Comparison of ENCODE assay signal across 18 cellular contexts in genomic region chr15:34953851-34954250, GRCh38. TPM values are rescaled to one million over a fixed set of nuclear protein-coding genes. Genes with fewer than 3 reads are reported as not detected.
DNase-seq lines count a peak whose midpoint lies in the region; ATAC-seq and TF ChIP-seq lines count a peak whose summit lies in the region.
"Had no signal": no experiment of that assay in that cellular context is flagged by ENCODE, and none has a peak within 500 bp of the region (broad histone marks: within the 10 kb centered on the region; RNA-seq: fewer than 3 reads in every experiment).

No MANE protein-coding gene starts in this region.

- H3K36me3 ChIP-seq in GM23338 (ENCODE audit: insufficient read depth) (peaks cover 31% of the 10 kb centered on the region; the same call in 1 of the 2 replicates), thyroid gland (peaks cover 0 to 7% of the 10 kb centered on the region in 2 donors)

- H2AFZ ChIP-seq in GM23338 = no peak overlapping the region

- H3K9me3 ChIP-seq in thyroid gland = no peaks in the 10 kb centered on the region
- H3K9me3 ChIP-seq: A549 had no signal

- H4K20me1 ChIP-seq in GM23338 (replicated peaks; ENCODE audit: insufficient read depth) = peaks cover 6% of the 10 kb centered on the region; the same call in 1 of the 2 replicates

- H3K4me2 ChIP-seq in GM23338 = no peak overlapping the region
- H3K4me2 ChIP-seq: A549 had no signal

- H3K4me3 ChIP-seq in GM23338 (no peak overlapping the region), thyroid gland (replicated peaks in 1 of 3) (no peak overlapping the region), dorsolateral prefrontal cortex (no peak overlapping the region)
- H3K4me3 ChIP-seq: A549 had no signal

- DNase-seq in activated T-cell treated with anti-CD3 and anti-CD28 coated beads, Interleukin-2, amount 50 U/mL, for 24 hours = no peak
- no peak for DNase-seq in activated T-cell treated with anti-CD3 and anti-CD28 coated beads, Interleukin-2, amount 50 U/mL, for 1 hour
- no peak for DNase-seq in GM23338 (ENCODE audit: low spot score)
- peak; percentile 22 for DNase-seq in iris pigment epithelial cell (ENCODE audit: low read depth)
- peak; percentile 87 to 89 for DNase-seq in thyroid gland
- no peak for DNase-seq in dorsolateral prefrontal cortex
- DNase-seq in stimulated activated CD4-positive, alpha-beta T cell treated with anti-CD3 and anti-CD28 coated beads, Interleukin-15, amount 100 ng/mL, for 24 hours = no peak
- DNase-seq: AML-193; CD8-positive, alpha-beta T cell; DMS 273 treated with DMSO at 0.1 percent for 48 hours; DMS53; DND-41; H9 had no signal

- H3K4me1 ChIP-seq in GM23338 (ENCODE audit: insufficient read depth) (no peaks in the 10 kb centered on the region), thyroid gland (peaks cover 9 to 12% of the 10 kb centered on the region in 2 donors)
- H3K4me1 ChIP-seq: A549 had no signal

- peaks cover 22% of the 10 kb centered on the region for H3K4me1 Mint-ChIP-seq in activated T-cell treated with anti-CD3 and anti-CD28 coated beads, Interleukin-2, amount 50 U/mL, for 24 hours (ENCODE audit: low read depth)
- H3K4me1 Mint-ChIP-seq in GM23338 = no peaks in the 10 kb centered on the region
- H3K4me1 Mint-ChIP-seq: H9 had no signal

- H3K27ac Mint-ChIP-seq in activated T-cell treated with anti-CD3 and anti-CD28 coated beads, Interleukin-2, amount 50 U/mL, for 24 hours = peak overlapping the region; percentile 30
- no peak overlapping the region; the same call in 1 of the 2 replicates for H3K27ac Mint-ChIP-seq in GM23338
- H3K27ac Mint-ChIP-seq: CD8-positive, alpha-beta T cell had no signal

- H3K36me3 Mint-ChIP-seq in activated T-cell treated with anti-CD3 and anti-CD28 coated beads, Interleukin-2, amount 50 U/mL, for 24 hours (ENCODE audit: low read depth) = peaks cover 70% of the 10 kb centered on the region
- H3K36me3 Mint-ChIP-seq in GM23338 (ENCODE audit: low read depth) = peaks cover 42% of the 10 kb centered on the region

- intact Hi-C loops in thyroid gland (cut with DNase I) (no loop called here), dorsolateral prefrontal cortex (cut with DNase I) (no loop called here)

- H3K79me2 ChIP-seq in GM23338 (replicated peaks; ENCODE audit: insufficient read depth) = peaks cover 16% of the 10 kb centered on the region

- H3K27ac ChIP-seq in GM23338 (ENCODE audit: low read depth) = peak overlapping the region; percentile 26; the same call in 1 of the 2 replicates
- H3K27ac ChIP-seq in thyroid gland = peak overlapping the region; percentile 51 to 61 (median 58)
- no peak overlapping the region for H3K27ac ChIP-seq in dorsolateral prefrontal cortex
- H3K27ac ChIP-seq: 22Rv1, A549, C4-2B, HL-60 had no signal

- H3F3A ChIP-seq in GM23338 (replicated peaks; ENCODE audit: low read depth) = no peaks in the 10 kb centered on the region

- no peaks in the 10 kb centered on the region for H3K9me2 ChIP-seq in GM23338 (ENCODE audit: insufficient read depth)

- H3K4me3 Mint-ChIP-seq in activated T-cell treated with anti-CD3 and anti-CD28 coated beads, Interleukin-2, amount 50 U/mL, for 24 hours = no peak overlapping the region
- no peak overlapping the region for H3K4me3 Mint-ChIP-seq in GM23338
- H3K4me3 Mint-ChIP-seq: CD8-positive, alpha-beta T cell; H9 had no signal

- H3K27me3 ChIP-seq in GM23338 (ENCODE audit: insufficient read depth) (no peaks in the 10 kb centered on the region), thyroid gland (no peaks in the 10 kb centered on the region), dorsolateral prefrontal cortex (no peaks in the 10 kb centered on the region)

- TF ChIP-seq POLR2A in thyroid gland (IDR thresholded peaks at IDR 0.05) = no peak

- no peaks in the 10 kb centered on the region for H3K9me3 Mint-ChIP-seq in activated T-cell treated with anti-CD3 and anti-CD28 coated beads, Interleukin-2, amount 50 U/mL, for 24 hours
- peaks cover 5% of the 10 kb centered on the region; the same call in 2 of the 3 replicates for H3K9me3 Mint-ChIP-seq in GM23338
- H3K9me3 Mint-ChIP-seq: CD8-positive, alpha-beta T cell had no signal

- TF ChIP-seq CTCF in GM23338 (conservative IDR thresholded peaks at IDR 0.05; ENCODE audit: low read depth in 2 of 2) (no peak), thyroid gland (IDR thresholded peaks at IDR 0.05) (no peak), dorsolateral prefrontal cortex (IDR thresholded peaks at IDR 0.05 in 54 of 56, conservative IDR thresholded peaks at IDR 0.05 in 2 of 56; ENCODE audit: low read depth in 1 of 56, partially characterized antibody in 56 of 56) (no peak)

- no peaks in the 10 kb centered on the region for H3K27me3 Mint-ChIP-seq in activated T-cell treated with anti-CD3 and anti-CD28 coated beads, Interleukin-2, amount 50 U/mL, for 24 hours
- peaks cover 4% of the 10 kb centered on the region for H3K27me3 Mint-ChIP-seq in GM23338 (ENCODE audit: insufficient read depth, low read depth, poor library complexity)

- ATAC-seq in GM23338 = no peak
- ATAC-seq in HG02884 (IDR thresholded peaks at IDR 0.05; ENCODE audit: unreplicated experiment) = no peak
- ATAC-seq: A549; CD8-positive, alpha-beta T cell had no signal

- WGBS in thyroid gland, 2 donors = 38 to 41% methylated on average over 8 of the region's 8 CpGs

TF ChIP-seq in GM23338, 12 proteins besides CTCF, POLR2A, EP300 and RAD21 (continues in another document):
- no peak for TF ChIP-seq POLR2AphosphoS5 (IDR thresholded peaks at IDR 0.05; ENCODE audit: low read depth)
- no peak for TF ChIP-seq EZH2 (IDR thresholded peaks at IDR 0.05; ENCODE audit: low read depth, unreplicated experiment)
- no peak for TF ChIP-seq REST (IDR thresholded peaks at IDR 0.05; ENCODE audit: unreplicated experiment)
- no peak for TF ChIP-seq EZH2phosphoT487 (IDR thresholded peaks at IDR 0.05; ENCODE audit: unreplicated experiment)
- no peak for TF ChIP-seq ZNF114 (CRISPR knock-in tag; IDR thresholded peaks at IDR 0.05)
- TF ChIP-seq STAT1 (IDR thresholded peaks at IDR 0.05; ENCODE audit: unreplicated experiment) = no peak
- TF ChIP-seq JUNB (IDR thresholded peaks at IDR 0.05; ENCODE audit: unreplicated experiment) = no peak

RNA-seq across cellular contexts. Expression of gene AQR, which starts 15.7 kb away (rescaled TPM):
- total RNA-seq in GM23338 (2014; rRNA removed; shearing (Covaris generic)) = 57.2 and 67.3 TPM in 2 replicates
- 39.1 and 42.3 TPM in 2 replicates for polyA plus RNA-seq in GM23338 (2016; fragmentation: Nextera tagmentation; extraction: Ambion mirVana)
- total RNA-seq in thyroid gland (10 to 100 TPM; 27.9 to 40.3 (median 37.8) TPM), dorsolateral prefrontal cortex (10 to 100 TPM; 23.5 to 41.1 (median 30.2) TPM)

RNA-seq across cellular contexts. Expression of gene ZNF770, which starts 34.2 kb away (rescaled TPM):
- total RNA-seq in GM23338 (2014; rRNA removed; shearing (Covaris generic)) = 130 and 140 TPM in 2 replicates
- polyA plus RNA-seq in GM23338 (2016; fragmentation: Nextera tagmentation; extraction: Ambion mirVana) = 481 and 565 TPM in 2 replicates
- 10 to 100 TPM; 52.0 to 97.2 (median 74.4) TPM for total RNA-seq in thyroid gland
- total RNA-seq in dorsolateral prefrontal cortex = 10 to 100 TPM; 32.2 to 74.1 (median 53.0) TPM

Comparison
In these comparisons a context has a peak if more than half of its experiments do, and no peak if none do; other contexts are left out.
1. DNase-seq: peak in iris pigment epithelial cell (single experiment) and thyroid gland (2 of 2); none in activated T-cell treated with anti-CD3 and anti-CD28 coated beads, Interleukin-2, amount 50 U/mL, for 24 hours (single experiment), activated T-cell treated with anti-CD3 and anti-CD28 coated beads, Interleukin-2, amount 50 U/mL, for 1 hour (single experiment), GM23338 (single experiment), dorsolateral prefrontal cortex (0 of 10) and stimulated activated CD4-positive, alpha-beta T cell treated with anti-CD3 and anti-CD28 coated beads, Interleukin-15, amount 100 ng/mL, for 24 hours (single experiment).
2. H3K27ac ChIP-seq: peak in GM23338 (single experiment) and thyroid gland (3 of 3); none in dorsolateral prefrontal cortex (0 of 59).